9 cellular contexts compared by ENCODE assay signal in genomic region chr9:136342191-136343120, GRCh38. TPM values are rescaled to one million over a fixed set of nuclear protein-coding genes. Genes with fewer than 3 reads are reported as not detected.
DNase-seq lines count a peak whose midpoint lies in the region; ATAC-seq and TF ChIP-seq lines count a peak whose summit lies in the region.
"Had no signal": no experiment of that assay in that cellular context is flagged by ENCODE, and none has a peak within 500 bp of the region (broad histone marks: within the 10 kb centered on the region; RNA-seq: fewer than 3 reads in every experiment).

No MANE protein-coding gene starts in this region.

- ATAC-seq in GM23338 (peak; percentile 26), sciatic nerve (peak; percentile 65), HG03039 (IDR thresholded peaks at IDR 0.05; ENCODE audit: unreplicated experiment) (no peak)

- H3K9me2 ChIP-seq in GM23338 (ENCODE audit: insufficient read depth): no peaks in the 10 kb centered on the region

- no peaks in the 10 kb centered on the region for H3K79me2 ChIP-seq in GM23338 (replicated peaks; ENCODE audit: insufficient read depth)

- H3K4me3 ChIP-seq in GM23338 (peak overlapping the region; percentile 72), astrocyte of the spinal cord (ENCODE audit: low read depth, low read length) (no peak overlapping the region), iPS-11a (ENCODE audit: low read depth, low read length) (peak overlapping the region; percentile 20)

- H3K4me3 Mint-ChIP-seq in GM23338: peak overlapping the region; percentile 73

- H3K4me1 Mint-ChIP-seq in GM23338: peaks cover 3% of the 10 kb centered on the region

- DNase-seq in GM23338 (ENCODE audit: low spot score) (peak; percentile 88), T-helper 1 cell (peak in 4 of 5 donors; percentile 31 to 42 (median 34)), astrocyte of the spinal cord (ENCODE audit: low read depth, low spot score) (peak; percentile 71), sciatic nerve (ENCODE audit: low spot score) (peak; percentile 95), LoVo (ENCODE audit: low spot score) (no peak), NCI-H187 treated with DMSO at 0.1 percent for 48 hours (lab: John Stamatoyannopoulos, UW) (no peak)

- peak in 1 of 2 experiments; percentile 35; a peak in 2 of 4 replicates for TF ChIP-seq CTCF in GM23338 (conservative IDR thresholded peaks at IDR 0.05; ENCODE audit: low read depth in 2 of 2)
- no peak for TF ChIP-seq CTCF in astrocyte of the spinal cord (IDR thresholded peaks at IDR 0.05; ENCODE audit: low read depth, low read length)

- no peaks in the 10 kb centered on the region for H3K9me3 Mint-ChIP-seq in GM23338

- intact Hi-C loops in sciatic nerve (cut with DNase I): no loop called here

- peaks cover 18% of the 10 kb centered on the region for H3K27me3 Mint-ChIP-seq in GM23338 (ENCODE audit: insufficient read depth, low read depth, poor library complexity)

- H3F3A ChIP-seq in GM23338 (replicated peaks; ENCODE audit: low read depth): peaks cover 3% of the 10 kb centered on the region; the same call in 1 of the 2 replicates

- 0 out of 2 replicates have a peak overlapping the region, but pooled peaks have one; percentile 59 for H3K27ac ChIP-seq in GM23338 (ENCODE audit: low read depth)
- H3K27ac ChIP-seq: VCaP had no signal

- no peaks in the 10 kb centered on the region for H3K36me3 ChIP-seq in GM23338 (ENCODE audit: insufficient read depth)

- H4K20me1 ChIP-seq in GM23338 (replicated peaks; ENCODE audit: insufficient read depth): no peaks in the 10 kb centered on the region; the same call in 1 of the 2 replicates

- in situ Hi-C loops in astrocyte of the spinal cord (cut with HindIII; ENCODE audit: low sequenced_read_pairs): no loop called here

- H3K4me1 ChIP-seq in GM23338 (ENCODE audit: insufficient read depth): peaks cover 5% of the 10 kb centered on the region

- H3K27ac Mint-ChIP-seq in GM23338: no peak overlapping the region

- H2AFZ ChIP-seq in GM23338: peak overlapping the region; percentile 32; the same call in 1 of the 2 replicates

- no peaks in the 10 kb centered on the region for H3K27me3 ChIP-seq in GM23338 (ENCODE audit: insufficient read depth)

- peak overlapping the region; percentile 84 for H3K4me2 ChIP-seq in GM23338

- no peaks in the 10 kb centered on the region for H3K36me3 Mint-ChIP-seq in GM23338 (ENCODE audit: low read depth)

TF ChIP-seq in GM23338, 12 proteins besides CTCF, POLR2A, EP300 and RAD21:
- no peak for TF ChIP-seq EZH2phosphoT487 (IDR thresholded peaks at IDR 0.05; ENCODE audit: unreplicated experiment)
- peak; percentile 38; the same call in 1 of the 2 replicates for TF ChIP-seq CREB1 (CRISPR knock-in tag; IDR thresholded peaks at IDR 0.05; ENCODE audit: low read depth)
TF ChIP-seq in GM23338: peak in this region for 1.

RNA-seq across cellular contexts. Expression of gene GPSM1, which starts 15.1 kb away (rescaled TPM):
- 21.3 and 23.2 TPM in 2 replicates for total RNA-seq in GM23338 (2014; rRNA removed; shearing (Covaris generic))
- 4.8 and 5.6 TPM in 2 replicates for polyA plus RNA-seq in GM23338 (2016; fragmentation: Nextera tagmentation; extraction: Ambion mirVana)
- 43.7 TPM for total RNA-seq in sciatic nerve

RNA-seq across cellular contexts. Expression of gene DNLZ, which starts 21.1 kb away (rescaled TPM):
- 21.7 and 53.9 TPM in 2 replicates for total RNA-seq in GM23338 (2014; rRNA removed; shearing (Covaris generic))
- polyA plus RNA-seq in GM23338 (2016; fragmentation: Nextera tagmentation; extraction: Ambion mirVana): 33.4 and 37.7 TPM in 2 replicates
- total RNA-seq in sciatic nerve: 24.6 TPM

RNA-seq across cellular contexts. Expression of gene CARD9, which starts 31.0 kb away (rescaled TPM):
- total RNA-seq in GM23338 (2014; rRNA removed; shearing (Covaris generic)): 0.49 and 1.1 TPM in 2 replicates
- 0.63 and 0.92 TPM in 2 replicates for polyA plus RNA-seq in GM23338 (2016; fragmentation: Nextera tagmentation; extraction: Ambion mirVana)
- total RNA-seq in sciatic nerve: 4.0 TPM

RNA-seq across cellular contexts. Expression of gene CCDC187, which starts 38.6 kb away (rescaled TPM):
- total RNA-seq in GM23338 (2014; rRNA removed; shearing (Covaris generic)): 0.14 TPM in 1 of 2 replicates, not detected in the other
- polyA plus RNA-seq in GM23338 (2016; fragmentation: Nextera tagmentation; extraction: Ambion mirVana): not detected in 2 replicates
- total RNA-seq in sciatic nerve: 0.13 TPM

RNA-seq across cellular contexts. Expression of gene SNAPC4, which starts 57.5 kb away (rescaled TPM):
- 20.4 and 22.7 TPM in 2 replicates for total RNA-seq in GM23338 (2014; rRNA removed; shearing (Covaris generic))
- 8.8 and 10.2 TPM in 2 replicates for polyA plus RNA-seq in GM23338 (2016; fragmentation: Nextera tagmentation; extraction: Ambion mirVana)
- total RNA-seq in sciatic nerve: 9.9 TPM

Comparison
In these comparisons a context has a peak if more than half of its experiments do, and no peak if none do; other contexts are left out.
1. DNase-seq: peak in GM23338 (single experiment), T-helper 1 cell (4 of 5), astrocyte of the spinal cord (single experiment) and sciatic nerve (single experiment); none in LoVo (single experiment) and NCI-H187 treated with DMSO at 0.1 percent for 48 hours (single experiment).